22 cellular contexts compared by ENCODE assay signal in genomic region chr12:41981758-41982157, GRCh38.
DNase-seq lines count a peak whose midpoint lies in the region; ATAC-seq, FAIRE-seq and TF ChIP-seq lines count a peak whose summit lies in the region.
"Had no signal": no experiment of that assay in that cellular context is flagged by ENCODE, and none has a peak within 500 bp of the region (broad histone marks: within the 10 kb centered on the region; RNA-seq: fewer than 3 reads in every experiment).

No MANE protein-coding gene starts in this region.

- peaks cover 10% of the 10 kb centered on the region for H3K9me3 Mint-ChIP-seq in mesothelial cell of epicardium
- peaks cover 0 to 6% (median 3%) of the 10 kb centered on the region in 5 donors for H3K9me3 Mint-ChIP-seq in CD8-positive, alpha-beta memory T cell
- H3K9me3 Mint-ChIP-seq: stimulated activated naive CD8-positive, alpha-beta T cell treated with anti-CD3 and anti-CD28 coated beads, Interleukin-15, amount 100 ng/mL, for 72 hours had no signal

- no peak overlapping the region for H3K9ac ChIP-seq in PC-3 (ENCODE audit: low read length)
- H3K9ac ChIP-seq: BLaER1 had no signal

- no peak for TF ChIP-seq POLR2A in H54 (IDR thresholded peaks at IDR 0.05; ENCODE audit: low read depth, low read length)

- peaks cover 40% of the 10 kb centered on the region for H3K4me1 Mint-ChIP-seq in mesothelial cell of epicardium
- no peaks in the 10 kb centered on the region for H3K4me1 Mint-ChIP-seq in CD8-positive, alpha-beta memory T cell
- H3K4me1 Mint-ChIP-seq: stimulated activated naive CD8-positive, alpha-beta T cell treated with anti-CD3 and anti-CD28 coated beads, Interleukin-15, amount 100 ng/mL, for 72 hours had no signal

- H3K4me1 ChIP-seq in PC-3 (ENCODE audit: insufficient read depth, low read length) = peaks cover 11% of the 10 kb centered on the region
- H3K4me1 ChIP-seq in CD8-positive, alpha-beta memory T cell (ENCODE audit: insufficient read depth, low read length) = no peaks in the 10 kb centered on the region
- H3K4me1 ChIP-seq: BLaER1, colonic mucosa, upper lobe of left lung had no signal

- POLR2A ChIA-PET in PC-3 (lab: Charles Lee; ENCODE audit: unreplicated experiment) = no interaction called here
- POLR2A ChIA-PET in CD8-positive, alpha-beta memory T cell (lab: Charles Lee) = no interaction called here

- TF ChIP-seq CTCF in PC-3 (conservative IDR thresholded peaks at IDR 0.05; ENCODE audit: low read depth, low read length) = no peak
- no peak for TF ChIP-seq CTCF in epithelial cell of esophagus (IDR thresholded peaks at IDR 0.05; ENCODE audit: insufficient read depth, low read depth, low read length, missing control alignments)
- no peak for TF ChIP-seq CTCF in mesothelial cell of epicardium (IDR thresholded peaks at IDR 0.05; ENCODE audit: unreplicated experiment)

- peak overlapping the region; percentile 86 for H3K27ac Mint-ChIP-seq in mesothelial cell of epicardium
- H3K27ac Mint-ChIP-seq in CD8-positive, alpha-beta memory T cell = no peak overlapping the region
- H3K27ac Mint-ChIP-seq: H9; stimulated activated naive CD8-positive, alpha-beta T cell treated with anti-CD3 and anti-CD28 coated beads, Interleukin-15, amount 100 ng/mL, for 72 hours had no signal

- BruUV-seq in PC-3 (replicated peaks; lab: Mats Ljungman, UMichigan) = no TSS peak

- no peak overlapping the region for H3K4me3 ChIP-seq in PC-3 (ENCODE audit: low read length)
- H3K4me3 ChIP-seq in epithelial cell of esophagus (ENCODE audit: low read length) = no peak overlapping the region
- no peak overlapping the region for H3K4me3 ChIP-seq in CD8-positive, alpha-beta memory T cell (ENCODE audit: low read length)
- H3K4me3 ChIP-seq: BLaER1, colonic mucosa, hepatocyte, upper lobe of left lung had no signal

- peak; percentile 8 for DNase-seq in H54 (ENCODE audit: insufficient read length, low spot score)
- DNase-seq in PC-3 = peak; percentile 87
- peak; percentile 56 for DNase-seq in epithelial cell of esophagus (ENCODE audit: low read depth)
- DNase-seq in mesothelial cell of epicardium (ENCODE audit: low spot score in 2 of 2, unreplicated experiment in 2 of 2) = no peak
- DNase-seq in stimulated activated CD4-positive, alpha-beta T cell treated with anti-CD3 and anti-CD28 coated beads, Interleukin-4, amount 100 ng/mL, for 24 hours = no peak
- DNase-seq in cerebellar cortex (ENCODE audit: low spot score) = no peak
- DNase-seq in CD8-positive, alpha-beta memory T cell = no peak
- DNase-seq: activated CD4-positive, alpha-beta T cell treated with anti-CD3 and anti-CD28 coated beads for 48 hours; activated CD8-positive, alpha-beta memory T cell treated with anti-CD3 and anti-CD28 coated beads, Interleukin-2, amount 50 U/mL, for 48 hours; activated gamma-delta T cell treated with Interleukin-2 at 50 U/mL for 16 hours; colonic mucosa; H9; left cardiac atrium; MV-4-11; NCI-H2081 treated with DMSO at 0.1 percent for 48 hours; NCI-H526; stimulated activated naive CD8-positive, alpha-beta T cell treated with anti-CD3 and anti-CD28 coated beads, Interleukin-15, amount 100 ng/mL, for 72 hours; upper lobe of left lung had no signal

- H3K9me2 ChIP-seq in PC-3 (replicated peaks; ENCODE audit: low read length) = no peaks in the 10 kb centered on the region

- no peaks in the 10 kb centered on the region for H3K9me3 ChIP-seq in PC-3 (ENCODE audit: low read length)
- no peaks in the 10 kb centered on the region for H3K9me3 ChIP-seq in CD8-positive, alpha-beta memory T cell (ENCODE audit: low read length)
- H3K9me3 ChIP-seq: BLaER1, colonic mucosa, upper lobe of left lung had no signal

- no peak for FAIRE-seq in H54 (lab: Jason Lieb, UNC)
- FAIRE-seq: endothelial cell of umbilical vein had no signal

- H3K27me3 ChIP-seq in PC-3 (ENCODE audit: low read length) = 0 out of 2 replicates have a peak, but pooled peaks cover 5% of the 10 kb centered on the region
- no peaks in the 10 kb centered on the region for H3K27me3 ChIP-seq in CD8-positive, alpha-beta memory T cell (ENCODE audit: insufficient read depth, low read length, poor library complexity, severe bottlenecking)
- H3K27me3 ChIP-seq: BLaER1, colonic mucosa, hepatocyte, upper lobe of left lung had no signal

- H3K36me3 Mint-ChIP-seq in mesothelial cell of epicardium = peaks cover 6% of the 10 kb centered on the region
- H3K36me3 Mint-ChIP-seq in CD8-positive, alpha-beta memory T cell = no peaks in the 10 kb centered on the region

- peak; percentile 98 for ATAC-seq in PC-3
- ATAC-seq in HG02588 (IDR thresholded peaks at IDR 0.05; ENCODE audit: unreplicated experiment) = no peak
- ATAC-seq: left cardiac atrium; stimulated activated naive CD8-positive, alpha-beta T cell treated with anti-CD3 and anti-CD28 coated beads, Interleukin-15, amount 100 ng/mL, for 72 hours had no signal

- no peaks in the 10 kb centered on the region for H3K79me2 ChIP-seq in PC-3 (ENCODE audit: low read length)
- H3K79me2 ChIP-seq: hepatocyte had no signal

- no peak overlapping the region for H3K4me2 ChIP-seq in PC-3 (ENCODE audit: low read length)
- H3K4me2 ChIP-seq: BLaER1, hepatocyte had no signal

- H4K20me1 ChIP-seq in PC-3 (ENCODE audit: low read length) = no peaks in the 10 kb centered on the region
- H4K20me1 ChIP-seq: BLaER1 had no signal

- intact Hi-C loops in PC-3 (cut with micrococcal nuclease) = no loop called here

- no peak overlapping the region for H2AFZ ChIP-seq in PC-3 (ENCODE audit: low read length)
- H2AFZ ChIP-seq: hepatocyte had no signal

- H3K27ac ChIP-seq in PC-3 (ENCODE audit: low read length) = no peak overlapping the region
- no peak overlapping the region for H3K27ac ChIP-seq in CD8-positive, alpha-beta memory T cell (ENCODE audit: low read depth, low read length)
- H3K27ac ChIP-seq: BLaER1, colonic mucosa, hepatocyte, upper lobe of left lung had no signal

- no peak overlapping the region for H3K4me3 Mint-ChIP-seq in mesothelial cell of epicardium
- no peak overlapping the region for H3K4me3 Mint-ChIP-seq in CD8-positive, alpha-beta memory T cell
- H3K4me3 Mint-ChIP-seq: H9; stimulated activated naive CD8-positive, alpha-beta T cell treated with anti-CD3 and anti-CD28 coated beads, Interleukin-15, amount 100 ng/mL, for 72 hours had no signal

- H3K36me3 ChIP-seq in PC-3 (ENCODE audit: low read depth, low read length) = no peaks in the 10 kb centered on the region
- H3K36me3 ChIP-seq in CD8-positive, alpha-beta memory T cell (ENCODE audit: insufficient read depth, low read length) = no peaks in the 10 kb centered on the region
- H3K36me3 ChIP-seq: BLaER1, colonic mucosa, upper lobe of left lung had no signal

- CTCF ChIA-PET in PC-3 (lab: Charles Lee) = no interaction called here
- CTCF ChIA-PET in CD8-positive, alpha-beta memory T cell (lab: Charles Lee) = no interaction called here

- no peaks in the 10 kb centered on the region for H3K27me3 Mint-ChIP-seq in mesothelial cell of epicardium (ENCODE audit: low read depth)
- peaks cover 10 to 40% of the 10 kb centered on the region in 2 donors for H3K27me3 Mint-ChIP-seq in CD8-positive, alpha-beta memory T cell
- H3K27me3 Mint-ChIP-seq: stimulated activated naive CD8-positive, alpha-beta T cell treated with anti-CD3 and anti-CD28 coated beads, Interleukin-15, amount 100 ng/mL, for 72 hours had no signal

- no peaks in the 10 kb centered on the region for H3F3A ChIP-seq in PC-3 (ENCODE audit: low read length, unreplicated experiment)

Comparison
In these comparisons a context has a peak if more than half of its experiments do, and no peak if none do; other contexts are left out.
1. DNase-seq: peak in H54 (single experiment), PC-3 (single experiment) and epithelial cell of esophagus (single experiment); none in mesothelial cell of epicardium (0 of 2), stimulated activated CD4-positive, alpha-beta T cell treated with anti-CD3 and anti-CD28 coated beads, Interleukin-4, amount 100 ng/mL, for 24 hours (single experiment), cerebellar cortex (single experiment) and CD8-positive, alpha-beta memory T cell (0 of 5).